Comparison of ENCODE assay signal across 1 cellular context in genomic region chr21:36385233-36385908, GRCh38.
A peak's percentile ranks its signal among the peaks of the same experiment; 100 is the strongest.
TF ChIP-seq lines count a peak whose summit lies in the region.

Gene CHAF1B, plus strand, starts transcription at chr21:36385392. Its CDS starts 745 bp downstream, at chr21:36386137.

TF ChIP-seq in H1, 55 proteins besides CTCF, POLR2A, EP300 and RAD21 (continued from another document):
- TF ChIP-seq CTBP2 (IDR thresholded peaks at IDR 0.05; ENCODE audit: borderline replicate concordance, insufficient read depth, insufficient read length, low read length): no peak
- TF ChIP-seq MAX (IDR thresholded peaks at IDR 0.05): 0 out of 2 replicates have a peak, but pooled peaks have one; percentile 14
- TF ChIP-seq TAF7 (optimal IDR thresholded peaks at IDR 0.05; ENCODE audit: borderline replicate concordance, low read depth, low read length): peak; percentile 56
- 0 out of 2 replicates have a peak, but pooled peaks have one; percentile 40 for TF ChIP-seq FOSL1 (IDR thresholded peaks at IDR 0.05; ENCODE audit: insufficient read depth, low read depth, low read length)
- TF ChIP-seq RXRA (IDR thresholded peaks at IDR 0.05; ENCODE audit: insufficient read depth, low read depth, low read length): no peak
